ENCODE assay signal across 11 cellular contexts in the genomic region with DNA sequence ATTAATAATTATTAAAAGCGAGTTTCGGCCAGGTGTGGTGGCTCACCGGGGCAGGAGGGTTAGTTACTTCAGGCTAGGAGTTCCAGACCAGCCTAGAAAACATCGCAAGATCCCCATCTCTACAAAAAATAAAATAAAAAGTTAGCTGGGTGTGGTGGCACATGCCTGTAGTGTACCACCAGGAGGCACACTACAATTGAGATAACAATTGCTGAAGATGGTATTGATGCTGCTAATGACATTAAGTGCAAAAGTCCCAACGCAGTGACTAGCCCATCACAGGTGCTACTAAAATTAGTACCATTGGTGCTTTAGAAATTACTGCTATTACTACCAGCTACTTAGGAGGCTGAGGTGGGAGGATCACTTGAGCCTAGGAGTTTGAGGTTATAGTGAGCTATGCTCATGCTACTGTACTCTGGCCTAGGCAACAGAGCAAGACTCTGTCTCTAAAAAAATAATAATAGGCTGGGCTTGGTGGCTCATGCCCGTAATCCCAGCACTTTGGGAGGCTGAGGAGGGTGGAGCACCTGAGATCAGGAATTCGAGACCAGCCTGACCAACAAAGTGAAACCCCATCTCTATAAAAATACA.
DNase-seq lines count a peak whose midpoint lies in the region; TF ChIP-seq lines count a peak whose summit lies in the region.
"Had no signal": no experiment of that assay in that cellular context is flagged by ENCODE, and none has a peak within 500 bp of the region (broad histone marks: within the 10 kb centered on the region; RNA-seq: fewer than 3 reads in every experiment).

No MANE protein-coding gene starts in this region.

- intact Hi-C loops in activated naive CD4-positive, alpha-beta T cell treated with anti-CD3 and anti-CD28 coated beads for 36 hours (cut with micrococcal nuclease) = loop anchor here (1.0 kb wide), 3 partner anchors 147 to 237 kb away; no protein-coding TSS in a partner anchor
- intact Hi-C loops in ascending aorta (cut with DNase I) = no loop called here

- CTCF ChIA-PET in activated naive CD4-positive, alpha-beta T cell treated with anti-CD3 and anti-CD28 coated beads for 36 hours (lab: Charles Lee) = interaction anchor here (0.6 to 2.1 kb wide), 8 partner anchors 11 to 277 kb away, joined by 3 to 9 read pairs (median 4); no protein-coding TSS in a partner anchor

- H3K4me1 ChIP-seq in fibroblast of lung (ENCODE audit: control insufficient read depth, extremely low read depth, insufficient read depth, low read length) = no peaks in the 10 kb centered on the region
- no peaks in the 10 kb centered on the region for H3K4me1 ChIP-seq in ascending aorta

- no peak overlapping the region for H2AFZ ChIP-seq in fibroblast of lung (ENCODE audit: low read length)

- no peaks in the 10 kb centered on the region for H3K27me3 ChIP-seq in fibroblast of lung (ENCODE audit: control insufficient read depth, insufficient read depth, low read length)
- no peaks in the 10 kb centered on the region for H3K27me3 ChIP-seq in ascending aorta
- H3K27me3 ChIP-seq: BLaER1, neutrophil had no signal

- no peaks in the 10 kb centered on the region for H3K36me3 Mint-ChIP-seq in activated naive CD4-positive, alpha-beta T cell treated with anti-CD3 and anti-CD28 coated beads for 36 hours (ENCODE audit: low read depth)

- no peak overlapping the region for H3K4me2 ChIP-seq in fibroblast of lung (ENCODE audit: extremely low read depth, insufficient read depth, low read length)
- H3K4me2 ChIP-seq: BLaER1 had no signal

- peak; percentile 10 for DNase-seq in activated naive CD4-positive, alpha-beta T cell treated with anti-CD3 and anti-CD28 coated beads for 36 hours
- DNase-seq in activated naive CD4-positive, alpha-beta T cell treated with Interleukin-2 at 50 U/mL for 16 hours = no peak
- DNase-seq in NCI-H1694 treated with DMSO at 0.1 percent for 48 hours (lab: John Stamatoyannopoulos, UW) = peak; percentile 21
- peak in 1 of 2 donors; percentile 42 for DNase-seq in fibroblast of lung (ENCODE audit: low read depth in 2 of 2)
- DNase-seq in stromal cell of bone marrow (ENCODE audit: low read depth) = peak; percentile 6
- DNase-seq in DMS114 treated with DMSO at 0.1 percent for 48 hours (lab: John Stamatoyannopoulos, UW; ENCODE audit: unreplicated experiment) = no peak
- no peak for DNase-seq in substantia nigra (lab: John Stamatoyannopoulos, UW)
- no peak for DNase-seq in ascending aorta (ENCODE audit: low spot score in 2 of 2)
- DNase-seq: activated CD4-positive, alpha-beta memory T cell treated with anti-CD3 and anti-CD28 coated beads, Interleukin-2, amount 10 ng/mL, durations not matched to agents 7 days and 5 days had no signal

- H3K9me3 ChIP-seq in fibroblast of lung (ENCODE audit: control insufficient read depth, insufficient read depth, low read depth, low read length) (no peaks in the 10 kb centered on the region), ascending aorta (no peaks in the 10 kb centered on the region)
- H3K9me3 ChIP-seq: neutrophil had no signal

- no peaks in the 10 kb centered on the region for H3K27me3 Mint-ChIP-seq in activated naive CD4-positive, alpha-beta T cell treated with anti-CD3 and anti-CD28 coated beads for 36 hours (ENCODE audit: low read depth)
- H3K27me3 Mint-ChIP-seq: activated CD4-positive, alpha-beta memory T cell treated with anti-CD3 and anti-CD28 coated beads, Interleukin-2, amount 10 ng/mL, durations not matched to agents 7 days and 5 days had no signal

- H3K36me3 ChIP-seq in fibroblast of lung (ENCODE audit: control insufficient read depth, insufficient read depth, low read length) (no peaks in the 10 kb centered on the region), ascending aorta (no peaks in the 10 kb centered on the region)
- H3K36me3 ChIP-seq: BLaER1, neutrophil had no signal

- no peak overlapping the region for H3K27ac Mint-ChIP-seq in activated naive CD4-positive, alpha-beta T cell treated with anti-CD3 and anti-CD28 coated beads for 36 hours
- H3K27ac Mint-ChIP-seq: activated CD4-positive, alpha-beta memory T cell treated with anti-CD3 and anti-CD28 coated beads, Interleukin-2, amount 10 ng/mL, durations not matched to agents 7 days and 5 days had no signal

- H3K9me3 Mint-ChIP-seq in activated naive CD4-positive, alpha-beta T cell treated with anti-CD3 and anti-CD28 coated beads for 36 hours = no peaks in the 10 kb centered on the region
- H3K9me3 Mint-ChIP-seq: activated CD4-positive, alpha-beta memory T cell treated with anti-CD3 and anti-CD28 coated beads, Interleukin-2, amount 10 ng/mL, durations not matched to agents 7 days and 5 days had no signal

- peak; percentile 47 to 67 for TF ChIP-seq CTCF in fibroblast of lung (conservative IDR thresholded peaks at IDR 0.05 in 1 of 2, IDR thresholded peaks at IDR 0.05 in 1 of 2; ENCODE audit: low read depth in 1 of 2, low read length in 2 of 2)
- TF ChIP-seq CTCF in ascending aorta (IDR thresholded peaks at IDR 0.05) = no peak

- H3K27ac ChIP-seq in fibroblast of lung (ENCODE audit: insufficient read depth, low read length) (no peak overlapping the region), substantia nigra (ENCODE audit: low read depth, low read length, poor library complexity, severe bottlenecking) (no peak overlapping the region), ascending aorta (no peak overlapping the region)
- H3K27ac ChIP-seq: BLaER1, neutrophil had no signal

- H3K4me3 Mint-ChIP-seq in activated naive CD4-positive, alpha-beta T cell treated with anti-CD3 and anti-CD28 coated beads for 36 hours = no peak overlapping the region
- H3K4me3 Mint-ChIP-seq: activated CD4-positive, alpha-beta memory T cell treated with anti-CD3 and anti-CD28 coated beads, Interleukin-2, amount 10 ng/mL, durations not matched to agents 7 days and 5 days had no signal

- no peaks in the 10 kb centered on the region for H4K20me1 ChIP-seq in fibroblast of lung (ENCODE audit: control insufficient read depth, extremely low read depth, insufficient read depth, low read length)
- H4K20me1 ChIP-seq: BLaER1 had no signal

- no peaks in the 10 kb centered on the region for H3K4me1 Mint-ChIP-seq in activated naive CD4-positive, alpha-beta T cell treated with anti-CD3 and anti-CD28 coated beads for 36 hours (ENCODE audit: low read depth)
- H3K4me1 Mint-ChIP-seq: activated CD4-positive, alpha-beta memory T cell treated with anti-CD3 and anti-CD28 coated beads, Interleukin-2, amount 10 ng/mL, durations not matched to agents 7 days and 5 days had no signal

- no peaks in the 10 kb centered on the region for H3K79me2 ChIP-seq in fibroblast of lung (ENCODE audit: control insufficient read depth, insufficient read depth, low read length)

- no peak overlapping the region for H3K9ac ChIP-seq in fibroblast of lung (ENCODE audit: insufficient read depth, low read length)
- H3K9ac ChIP-seq: BLaER1 had no signal

- H3K4me3 ChIP-seq in fibroblast of lung (replicated peaks in 1 of 4; ENCODE audit: control extremely low read depth in 1 of 4, insufficient read depth in 1 of 4, low read depth in 3 of 4, low read length in 4 of 4) (no peak overlapping the region), ascending aorta (no peak overlapping the region)
- H3K4me3 ChIP-seq: BLaER1 had no signal

Comparison
In these comparisons a context has a peak if more than half of its experiments do, and no peak if none do; other contexts are left out.
1. DNase-seq: peak in activated naive CD4-positive, alpha-beta T cell treated with anti-CD3 and anti-CD28 coated beads for 36 hours (single experiment), NCI-H1694 treated with DMSO at 0.1 percent for 48 hours (single experiment) and stromal cell of bone marrow (single experiment); none in activated naive CD4-positive, alpha-beta T cell treated with Interleukin-2 at 50 U/mL for 16 hours (single experiment), DMS114 treated with DMSO at 0.1 percent for 48 hours (single experiment), substantia nigra (0 of 49) and ascending aorta (0 of 2).
2. CTCF ChIP-seq: peak in fibroblast of lung (2 of 2); none in ascending aorta (0 of 3).